ENCODE assay signal across 9 cellular contexts in genomic region chr9:136760834-136761544, GRCh38. TPM values are rescaled to one million over a fixed set of nuclear protein-coding genes. Genes with fewer than 3 reads are reported as not detected.
DNase-seq lines count a peak whose midpoint lies in the region; ATAC-seq and TF ChIP-seq lines count a peak whose summit lies in the region.
"Not testable (repeated sequence)": the region's sequence is repeated elsewhere in the genome, so short reads cannot be mapped to it uniquely, and the experiment has no call there.
"Had no signal": no experiment of that assay in that cellular context is flagged by ENCODE, and none has a peak within 500 bp of the region (broad histone marks: within the 10 kb centered on the region; RNA-seq: fewer than 3 reads in every experiment).

No MANE protein-coding gene starts in this region.

- WGBS in sigmoid colon, 2 donors, result 29 to 52% methylated on average over 22 of the region's 22 CpGs

- H3K4me1 ChIP-seq in OCI-LY3 (ENCODE audit: low read length); sigmoid colon: not testable (repeated sequence)

- not testable (repeated sequence) for H3K9ac ChIP-seq in OCI-LY3 (ENCODE audit: low read length)

- POLR2A ChIA-PET in activated CD4-positive, alpha-beta memory T cell treated with anti-CD3 and anti-CD28 coated beads for 36 hours (lab: Charles Lee), result not testable (repeated sequence)

- not testable (repeated sequence) for H3K36me3 Mint-ChIP-seq in activated CD4-positive, alpha-beta memory T cell treated with anti-CD3 and anti-CD28 coated beads for 36 hours; endothelial cell (ENCODE audit: low read depth, unreplicated experiment)

- not testable (repeated sequence) for H3K27ac ChIP-seq in OCI-LY3 (ENCODE audit: low read length); sigmoid colon

- not testable (repeated sequence) for H3K36me3 ChIP-seq in OCI-LY3 (replicated peaks; ENCODE audit: low read depth, low read length); sigmoid colon

- H3K4me3 Mint-ChIP-seq in activated CD4-positive, alpha-beta memory T cell treated with anti-CD3 and anti-CD28 coated beads for 36 hours; endothelial cell (ENCODE audit: unreplicated experiment): not testable (repeated sequence)

- intact Hi-C loops in activated CD4-positive, alpha-beta memory T cell treated with anti-CD3 and anti-CD28 coated beads for 36 hours (cut with micrococcal nuclease); left colon (cut with DNase I, micrococcal nuclease); sigmoid colon (cut with DNase I): not testable (repeated sequence)

- CTCF ChIA-PET in activated CD4-positive, alpha-beta memory T cell treated with anti-CD3 and anti-CD28 coated beads for 36 hours (lab: Charles Lee), result interaction anchor here (1.4 to 1.9 kb wide), 3 partner anchors 10 to 274 kb away, joined by 5 to 8 read pairs (median 6); no protein-coding TSS in a partner anchor

- not testable (repeated sequence) for H3K4me1 Mint-ChIP-seq in activated CD4-positive, alpha-beta memory T cell treated with anti-CD3 and anti-CD28 coated beads for 36 hours (ENCODE audit: low read depth); endothelial cell (ENCODE audit: unreplicated experiment)

- not testable (repeated sequence) for H2AFZ ChIP-seq in OCI-LY3 (ENCODE audit: low read depth, low read length)

- H3K27me3 Mint-ChIP-seq in activated CD4-positive, alpha-beta memory T cell treated with anti-CD3 and anti-CD28 coated beads for 36 hours, result peaks cover 16% of the 10 kb centered on the region
- H3K27me3 Mint-ChIP-seq in endothelial cell (ENCODE audit: unreplicated experiment), result not testable (repeated sequence)

- peak; percentile 44 for ATAC-seq in left colon

- DNase-seq in AG09309 (ENCODE audit: low read depth), result peak; percentile 18
- not testable (repeated sequence) for DNase-seq in GM12864 (ENCODE audit: low read depth); LNCaP clone FGC (ENCODE audit: low read depth)
- peak; percentile 48 for DNase-seq in activated CD4-positive, alpha-beta memory T cell treated with anti-CD3 and anti-CD28 coated beads for 36 hours
- peak; percentile 75 for DNase-seq in endothelial cell (ENCODE audit: low spot score)
- DNase-seq in left colon, result peak in 1 of 2 donors; percentile 71
- peak; percentile 60 for DNase-seq in sigmoid colon

- H3K27ac Mint-ChIP-seq in activated CD4-positive, alpha-beta memory T cell treated with anti-CD3 and anti-CD28 coated beads for 36 hours; endothelial cell (ENCODE audit: unreplicated experiment): not testable (repeated sequence)

- peak; percentile 79 for TF ChIP-seq CTCF in AG09309 (IDR thresholded peaks at IDR 0.05; ENCODE audit: control insufficient read depth, insufficient read depth, low read depth, low read length, missing control alignments)
- TF ChIP-seq CTCF in GM12864 (IDR thresholded peaks at IDR 0.05; ENCODE audit: low read depth, low read length, missing control alignments), result peak; percentile 62
- peak; percentile 75 for TF ChIP-seq CTCF in LNCaP clone FGC (IDR thresholded peaks at IDR 0.05; ENCODE audit: control insufficient read depth, extremely low read depth, insufficient read depth)
- peak; percentile 62 for TF ChIP-seq CTCF in OCI-LY3 (IDR thresholded peaks at IDR 0.05; ENCODE audit: low read depth, low read length)
- peak; percentile 25 for TF ChIP-seq CTCF in endothelial cell (IDR thresholded peaks at IDR 0.05; ENCODE audit: unreplicated experiment)
- TF ChIP-seq CTCF in sigmoid colon (IDR thresholded peaks at IDR 0.05), result not testable (repeated sequence)

- H3K27me3 ChIP-seq in OCI-LY3 (ENCODE audit: low read depth, low read length), result not testable (repeated sequence)
- peaks cover 11 to 59% (median 27%) of the 10 kb centered on the region in 3 donors for H3K27me3 ChIP-seq in sigmoid colon

- H4K20me1 ChIP-seq in OCI-LY3 (ENCODE audit: insufficient read depth, low read length), result not testable (repeated sequence)

- H3K4me2 ChIP-seq in OCI-LY3 (ENCODE audit: low read length), result not testable (repeated sequence)

- not testable (repeated sequence) for H3K79me2 ChIP-seq in OCI-LY3 (ENCODE audit: low read length)

- TF ChIP-seq EP300 in sigmoid colon (IDR thresholded peaks at IDR 0.05), result not testable (repeated sequence)

- not testable (repeated sequence) for H3K9me3 Mint-ChIP-seq in activated CD4-positive, alpha-beta memory T cell treated with anti-CD3 and anti-CD28 coated beads for 36 hours; endothelial cell (ENCODE audit: unreplicated experiment)

- not testable (repeated sequence) for H3K9me3 ChIP-seq in OCI-LY3 (ENCODE audit: insufficient read depth, low read length); sigmoid colon

- not testable (repeated sequence) for H3K4me3 ChIP-seq in AG09309 (ENCODE audit: control insufficient read depth, low read depth, low read length); GM12864 (ENCODE audit: low read depth, low read length); LNCaP clone FGC (ENCODE audit: low read depth, low read length); OCI-LY3 (ENCODE audit: low read length); sigmoid colon

- TF ChIP-seq POLR2A in sigmoid colon (IDR thresholded peaks at IDR 0.05), result not testable (repeated sequence)

RNA-seq across cellular contexts. Expression of gene LCN8, which starts 2.9 kb away (rescaled TPM):
- not detected for total RNA-seq in activated CD4-positive, alpha-beta memory T cell treated with anti-CD3 and anti-CD28 coated beads for 36 hours
- total RNA-seq in endothelial cell (ENCODE audit: unreplicated experiment), result not detected
- under 1 TPM in 1 of 2 donors, not detected in 1; 0.36 TPM for total RNA-seq in left colon
- total RNA-seq in sigmoid colon, result not detected
- under 1 TPM in 1 of 3 donors, not detected in 2; 0.04 TPM for polyA plus RNA-seq in sigmoid colon
- total RNA-seq: activated CD8-positive, alpha-beta memory T cell treated with anti-CD3 and anti-CD28 coated beads for 36 hours had no signal

RNA-seq across cellular contexts. Expression of gene LCN15, which starts 3.3 kb away (rescaled TPM):
- total RNA-seq in activated CD4-positive, alpha-beta memory T cell treated with anti-CD3 and anti-CD28 coated beads for 36 hours, result not detected
- total RNA-seq in endothelial cell (ENCODE audit: unreplicated experiment) (0.49 TPM), left colon (10 to 100 TPM in 1 of 2 donors, 1 to 10 TPM in 1; 8.0 to 15.9 TPM), sigmoid colon (not detected)
- 1 to 10 TPM in 2 of 3 donors, under 1 TPM in 1; 0.70 to 9.0 (median 6.6) TPM for polyA plus RNA-seq in sigmoid colon
- total RNA-seq: activated CD8-positive, alpha-beta memory T cell treated with anti-CD3 and anti-CD28 coated beads for 36 hours had no signal

RNA-seq across cellular contexts. Expression of gene LCN6, which starts 12.7 kb away (rescaled TPM):
- total RNA-seq in activated CD4-positive, alpha-beta memory T cell treated with anti-CD3 and anti-CD28 coated beads for 36 hours, result not detected
- total RNA-seq in endothelial cell (ENCODE audit: unreplicated experiment) (not detected), left colon (1 to 10 TPM; 1.0 to 3.6 TPM), sigmoid colon (10 to 100 TPM in 1 of 4 donors, 1 to 10 TPM in 3; 1.2 to 19.1 (median 8.1) TPM)
- 1 to 10 TPM; 2.3 to 5.9 (median 4.2) TPM for polyA plus RNA-seq in sigmoid colon
- total RNA-seq: activated CD8-positive, alpha-beta memory T cell treated with anti-CD3 and anti-CD28 coated beads for 36 hours had no signal

RNA-seq across cellular contexts. Expression of gene LCN10, which starts 18.2 kb away (rescaled TPM):
- total RNA-seq in activated CD4-positive, alpha-beta memory T cell treated with anti-CD3 and anti-CD28 coated beads for 36 hours, result 1 to 10 TPM; 1.2 to 1.5 TPM
- total RNA-seq in endothelial cell (ENCODE audit: unreplicated experiment) (not detected), left colon (1 to 10 TPM; 1.2 to 2.4 TPM), sigmoid colon (1 to 10 TPM; 1.5 to 6.4 (median 2.1) TPM)
- polyA plus RNA-seq in sigmoid colon, result 1 to 10 TPM; 1.2 to 9.2 (median 1.8) TPM

RNA-seq across cellular contexts. Expression of gene TMEM141, which starts 30.2 kb away (rescaled TPM):
- 10 to 100 TPM; 42.3 to 45.2 TPM for total RNA-seq in activated CD4-positive, alpha-beta memory T cell treated with anti-CD3 and anti-CD28 coated beads for 36 hours
- total RNA-seq in endothelial cell (ENCODE audit: unreplicated experiment) (73.0 TPM), left colon (100 to 1,000 TPM; 239 to 377 TPM), sigmoid colon (10 to 100 TPM; 37.5 to 84.7 (median 63.2) TPM)
- 100 to 1,000 TPM; 345 to 629 (median 415) TPM for polyA plus RNA-seq in sigmoid colon
